In genomic region chrX:11629593-11630211, GRCh38 we compare ENCODE assay signal across 10 cellular contexts. TPM values are rescaled to one million over a fixed set of nuclear protein-coding genes. Genes with fewer than 3 reads are reported as not detected.
DNase-seq lines count a peak whose midpoint lies in the region; ATAC-seq and TF ChIP-seq lines count a peak whose summit lies in the region.
"Had no signal": no experiment of that assay in that cellular context is flagged by ENCODE, and none has a peak within 500 bp of the region (broad histone marks: within the 10 kb centered on the region; RNA-seq: fewer than 3 reads in every experiment).

No MANE protein-coding gene starts in this region.

- TF ChIP-seq CTCF in GM23338 (conservative IDR thresholded peaks at IDR 0.05; ENCODE audit: low read depth in 2 of 2): no peak
- no peak for TF ChIP-seq CTCF in WTC11 (IDR thresholded peaks at IDR 0.05)
- TF ChIP-seq CTCF in kidney epithelial cell (IDR thresholded peaks at IDR 0.05; ENCODE audit: insufficient read depth, low read length, poor library complexity, severe bottlenecking): no peak
- TF ChIP-seq CTCF in esophagus squamous epithelium (IDR thresholded peaks at IDR 0.05): no peak

- H3K4me1 Mint-ChIP-seq in GM23338 (peaks cover 4% of the 10 kb centered on the region; the same call in 2 of the 3 replicates), WTC11 (no peaks in the 10 kb centered on the region)
- H3K4me1 Mint-ChIP-seq in stimulated activated naive B cell treated with anti-CD40 and anti-IgM and Interleukin-4, amounts not matched to agents 10 μg/mL and 1 μg/mL and 100 μg/mL, for 72 hours: no peaks in the 10 kb centered on the region

- ATAC-seq in GM23338 (peak; percentile 39; the same call in 1 of the 3 replicates), WTC11 (peak; percentile 43; the same call in 1 of the 2 replicates)
- ATAC-seq in stimulated activated naive B cell treated with anti-CD40 and anti-IgM and Interleukin-4, amounts not matched to agents 10 μg/mL and 1 μg/mL and 100 μg/mL, for 72 hours (replicated peaks): no peak
- ATAC-seq: effector memory CD8-positive, alpha-beta T cell had no signal

- intact Hi-C loops in esophagus squamous epithelium (cut with DNase I): no loop called here

- no peaks in the 10 kb centered on the region for H3K27me3 ChIP-seq in GM23338 (ENCODE audit: insufficient read depth)
- no peaks in the 10 kb centered on the region for H3K27me3 ChIP-seq in kidney epithelial cell (ENCODE audit: control insufficient read depth, insufficient read depth, low read length)
- H3K27me3 ChIP-seq in esophagus squamous epithelium: no peaks in the 10 kb centered on the region

- H3K79me2 ChIP-seq in GM23338 (replicated peaks; ENCODE audit: insufficient read depth): no peaks in the 10 kb centered on the region

- no peak for TF ChIP-seq POLR2A in esophagus squamous epithelium (IDR thresholded peaks at IDR 0.05)

- H2AFZ ChIP-seq in GM23338: no peak overlapping the region

- H3K36me3 Mint-ChIP-seq in GM23338 (ENCODE audit: low read depth) (no peaks in the 10 kb centered on the region), WTC11 (no peaks in the 10 kb centered on the region)
- no peaks in the 10 kb centered on the region for H3K36me3 Mint-ChIP-seq in stimulated activated naive B cell treated with anti-CD40 and anti-IgM and Interleukin-4, amounts not matched to agents 10 μg/mL and 1 μg/mL and 100 μg/mL, for 72 hours

- H3F3A ChIP-seq in GM23338 (replicated peaks; ENCODE audit: low read depth): no peaks in the 10 kb centered on the region

- H3K36me3 ChIP-seq in GM23338 (ENCODE audit: insufficient read depth): no peaks in the 10 kb centered on the region
- H3K36me3 ChIP-seq in kidney epithelial cell (ENCODE audit: control insufficient read depth, insufficient read depth, low read length): no peaks in the 10 kb centered on the region
- no peaks in the 10 kb centered on the region for H3K36me3 ChIP-seq in esophagus squamous epithelium

- H3K27me3 Mint-ChIP-seq in GM23338 (ENCODE audit: insufficient read depth, low read depth, poor library complexity) (peaks cover 2% of the 10 kb centered on the region), WTC11 (ENCODE audit: low read depth) (no peaks in the 10 kb centered on the region)
- H3K27me3 Mint-ChIP-seq in stimulated activated naive B cell treated with anti-CD40 and anti-IgM and Interleukin-4, amounts not matched to agents 10 μg/mL and 1 μg/mL and 100 μg/mL, for 72 hours: peaks cover 6 to 14% of the 10 kb centered on the region in 2 donors

- H3K9me2 ChIP-seq in GM23338 (ENCODE audit: insufficient read depth): no peaks in the 10 kb centered on the region

- H4K20me1 ChIP-seq in GM23338 (replicated peaks; ENCODE audit: insufficient read depth): no peaks in the 10 kb centered on the region

- CTCF ChIA-PET in WTC11 (lab: Charles Lee): interaction anchor here (1.0 kb wide), 1 partner anchor 36 kb away, joined by 4 read pairs; the partner anchor contains the start of gene ARHGAP6

- no peak overlapping the region for H3K27ac Mint-ChIP-seq in GM23338
- no peak overlapping the region for H3K27ac Mint-ChIP-seq in WTC11
- H3K27ac Mint-ChIP-seq in stimulated activated naive B cell treated with anti-CD40 and anti-IgM and Interleukin-4, amounts not matched to agents 10 μg/mL and 1 μg/mL and 100 μg/mL, for 72 hours: no peak overlapping the region
- H3K27ac Mint-ChIP-seq: effector memory CD8-positive, alpha-beta T cell had no signal

- WGBS in esophagus squamous epithelium, 2 donors: 19 to 24% methylated on average over 3 to 4 of the region's 4 CpGs

- POLR2A ChIA-PET in WTC11 (lab: Charles Lee): no interaction called here

- H3K4me3 Mint-ChIP-seq in GM23338: no peak overlapping the region
- H3K4me3 Mint-ChIP-seq in WTC11: no peak overlapping the region
- H3K4me3 Mint-ChIP-seq in stimulated activated naive B cell treated with anti-CD40 and anti-IgM and Interleukin-4, amounts not matched to agents 10 μg/mL and 1 μg/mL and 100 μg/mL, for 72 hours: no peak overlapping the region
- H3K4me3 Mint-ChIP-seq: effector memory CD8-positive, alpha-beta T cell had no signal

- no peak overlapping the region for H3K27ac ChIP-seq in GM23338 (ENCODE audit: low read depth)
- peak overlapping the region in 1 of 4 donors; percentile 29 for H3K27ac ChIP-seq in esophagus squamous epithelium

- H3K9me3 Mint-ChIP-seq in GM23338 (peaks cover 2% of the 10 kb centered on the region; the same call in 1 of the 3 replicates), WTC11 (peaks cover 7% of the 10 kb centered on the region)
- H3K9me3 Mint-ChIP-seq in stimulated activated naive B cell treated with anti-CD40 and anti-IgM and Interleukin-4, amounts not matched to agents 10 μg/mL and 1 μg/mL and 100 μg/mL, for 72 hours: peaks cover 2 to 3% of the 10 kb centered on the region in 2 donors
- H3K9me3 Mint-ChIP-seq: effector memory CD8-positive, alpha-beta T cell had no signal

- no peak overlapping the region for H3K4me3 ChIP-seq in GM23338
- H3K4me3 ChIP-seq in kidney epithelial cell (ENCODE audit: low read depth, low read length): no peak overlapping the region
- no peak overlapping the region for H3K4me3 ChIP-seq in esophagus squamous epithelium

- H3K4me1 ChIP-seq in GM23338 (ENCODE audit: insufficient read depth) (no peaks in the 10 kb centered on the region), esophagus squamous epithelium (no peaks in the 10 kb centered on the region)

- no peaks in the 10 kb centered on the region for H3K9me3 ChIP-seq in esophagus squamous epithelium

- DNase-seq in ELR (ENCODE audit: low read depth) (peak; percentile 14), GM23338 (ENCODE audit: low spot score) (peak; percentile 27), WTC11 (ENCODE audit: low spot score) (no peak), kidney epithelial cell (ENCODE audit: low read depth) (peak; percentile 9), esophagus squamous epithelium (lab: John Stamatoyannopoulos, UW) (no peak), NCI-H2081 treated with DMSO at 0.1 percent for 48 hours (lab: John Stamatoyannopoulos, UW) (no peak), SHP77 treated with DMSO at 0.1 percent for 48 hours (lab: John Stamatoyannopoulos, UW) (no peak)
- DNase-seq in stimulated activated naive B cell treated with anti-CD40 and anti-IgM and Interleukin-4, amounts not matched to agents 10 μg/mL and 1 μg/mL and 100 μg/mL, for 72 hours: no peak
- DNase-seq: effector memory CD8-positive, alpha-beta T cell; NCI-H524 treated with DMSO at 0.1 percent for 48 hours had no signal

- no peak overlapping the region for H3K4me2 ChIP-seq in GM23338

TF ChIP-seq in GM23338, 12 proteins besides CTCF, POLR2A, EP300 and RAD21 (continues in another document):
- TF ChIP-seq CREB1 (CRISPR knock-in tag; IDR thresholded peaks at IDR 0.05; ENCODE audit: low read depth): no peak

TF ChIP-seq in WTC11, 78 proteins besides CTCF, POLR2A, EP300 and RAD21 (continues in another document):
- TF ChIP-seq ZNF512 (CRISPR knock-in tag; IDR thresholded peaks at IDR 0.05; ENCODE audit: borderline replicate concordance) (no peak), ZMAT4 (CRISPR knock-in tag; IDR thresholded peaks at IDR 0.05) (no peak), JUN (CRISPR knock-in tag; IDR thresholded peaks at IDR 0.05) (no peak), ZNF281 (CRISPR knock-in tag; IDR thresholded peaks at IDR 0.05) (no peak)

RNA-seq across cellular contexts. Expression of gene ARHGAP6, which starts 36.0 kb away (rescaled TPM):
- total RNA-seq in GM23338 (2014; rRNA removed; shearing (Covaris generic)): 0.59 and 0.78 TPM in 2 replicates
- polyA plus RNA-seq in GM23338 (2016; fragmentation: Nextera tagmentation; extraction: Ambion mirVana): 0.26 and 0.50 TPM in 2 replicates
- total RNA-seq in WTC11 (2021): 0.55 to 1.0 TPM (median 0.89 TPM) in 3 replicates
- 1.4 and 1.7 TPM in 2 replicates for total RNA-seq in kidney epithelial cell
- total RNA-seq in esophagus squamous epithelium: 1 to 10 TPM in 3 of 4 donors, under 1 TPM in 1; 0.64 to 9.5 (median 2.3) TPM

Comparison
In these comparisons a context has a peak if more than half of its experiments do, and no peak if none do; other contexts are left out.
1. DNase-seq: peak in ELR (single experiment), GM23338 (single experiment) and kidney epithelial cell (single experiment); none in WTC11 (single experiment), esophagus squamous epithelium (single experiment), stimulated activated naive B cell treated with anti-CD40 and anti-IgM and Interleukin-4, amounts not matched to agents 10 μg/mL and 1 μg/mL and 100 μg/mL, for 72 hours (single experiment), NCI-H2081 treated with DMSO at 0.1 percent for 48 hours (single experiment) and SHP77 treated with DMSO at 0.1 percent for 48 hours (single experiment).
2. ATAC-seq: peak in GM23338 (single experiment) and WTC11 (single experiment); none in stimulated activated naive B cell treated with anti-CD40 and anti-IgM and Interleukin-4, amounts not matched to agents 10 μg/mL and 1 μg/mL and 100 μg/mL, for 72 hours (0 of 2).